Comparison of ENCODE assay signal across 8 cellular contexts in genomic region chr13:46295531-46296464, GRCh38.
A peak's percentile ranks its signal among the peaks of the same experiment; 100 is the strongest.
DNase-seq lines count a peak whose midpoint lies in the region; ATAC-seq lines count a peak whose summit lies in the region.

No MANE protein-coding gene starts in this region.

- H3K36me3 ChIP-seq in SK-N-MC (ENCODE audit: insufficient read depth, low read length): 0 out of 2 replicates have a peak, but pooled peaks cover 5% of the 10 kb centered on the region

- H3K9me3 ChIP-seq in SK-N-MC (ENCODE audit: low read depth, low read length): no peaks in the 10 kb centered on the region

- H3K9ac ChIP-seq in SK-N-MC (ENCODE audit: insufficient read length): peak overlapping the region; percentile 69

- ATAC-seq in HG02798 (IDR thresholded peaks at IDR 0.05; ENCODE audit: poor library complexity, unreplicated experiment) (peak; percentile 81), HG03469 (IDR thresholded peaks at IDR 0.05; ENCODE audit: unreplicated experiment) (no peak), HG03521 (IDR thresholded peaks at IDR 0.05; ENCODE audit: unreplicated experiment) (no peak)

- DNase-seq in EH (ENCODE audit: low read depth): peak; percentile 97
- DNase-seq in SK-N-MC (ENCODE audit: low read depth, low spot score): peak; percentile 86
- DNase-seq in kidney glomerular epithelial cell (lab: John Stamatoyannopoulos, UW): peak; percentile 76
- peak; percentile 46 to 51 for DNase-seq in stimulated activated CD8-positive, alpha-beta memory T cell treated with anti-CD3 and anti-CD28 coated beads, Interleukin-7, amount 100 ng/mL, for 4 hours (ENCODE audit: low read depth in 2 of 2)

- H3K27ac ChIP-seq in SK-N-MC: peak overlapping the region; percentile 98
- peak overlapping the region; percentile 37 for H3K27ac ChIP-seq in angular gyrus (ENCODE audit: low read depth, low read length)

- H3K4me3 ChIP-seq in SK-N-MC: peak overlapping the region; percentile 24
